Comparison of ENCODE assay signal across 27 cellular contexts in genomic region chr4:1755297-1755696, GRCh38. TPM values are rescaled to one million over a fixed set of nuclear protein-coding genes. Genes with fewer than 3 reads are reported as not detected.
"Had no signal": no experiment of that assay in that cellular context is flagged by ENCODE, and none has a peak within 500 bp of the region (broad histone marks: within the 10 kb centered on the region; RNA-seq: fewer than 3 reads in every experiment).

No MANE protein-coding gene starts in this region.

- H3K27ac ChIP-seq: brain microvascular endothelial cell, Peyer's patch had no signal

- H3K9me3 ChIP-seq: MG63, Peyer's patch had no signal

- H3K4me3 ChIP-seq: MG63, Peyer's patch had no signal

- H3K36me3 ChIP-seq: brain microvascular endothelial cell, MG63, Peyer's patch had no signal

- DNase-seq: activated CD4-positive, alpha-beta T cell treated with anti-CD3 and anti-CD28 coated beads, Interleukin-2, amount 10 ng/mL, durations not matched to agents 24 days and 14 days; activated CD4-positive, alpha-beta T cell treated with anti-CD3 and anti-CD28 coated beads, Interleukin-2, amount 50 U/mL, for 4 hours; activated CD8-positive, alpha-beta T cell treated with anti-CD3 and anti-CD28 coated beads for 36 hours; activated effector memory CD4-positive, alpha-beta T cell treated with anti-CD3 and anti-CD28 coated beads, Interleukin-2, amount 50 U/mL, for 16 hours; activated naive CD4-positive, alpha-beta T cell; activated naive CD4-positive, alpha-beta T cell treated with anti-CD3 and anti-CD28 coated beads, Interleukin-2, amount 50 U/mL, for 16 hours; activated naive CD8-positive, alpha-beta T cell treated with anti-CD3 and anti-CD28 coated beads for 36 hours; activated T-cell treated with anti-CD3 and anti-CD28 coated beads, Interleukin-2, amount 50 U/mL, for 1 hour; activated T-cell treated with anti-CD3 and anti-CD28 coated beads, Interleukin-2, amount 50 U/mL, for 72 hours; amniotic stem cell; aorta; brain microvascular endothelial cell; Kasumi-1; KG1; MG63; NCI-H1048; NCI-H1105 treated with DMSO at 0.1 percent for 48 hours; NCI-H1436 treated with DMSO at 0.1 percent for 48 hours; NCI-H1694 treated with DMSO at 0.1 percent for 48 hours; NCI-H2029; NCI-H345; NCI-H524 treated with DMSO at 0.1 percent for 48 hours; PC-3; Peyer's patch; Right ventricle myocardium superior; T1000 had no signal

- H3K27me3 ChIP-seq: brain microvascular endothelial cell, MG63, Peyer's patch had no signal

- ATAC-seq: activated CD8-positive, alpha-beta T cell treated with anti-CD3 and anti-CD28 coated beads for 36 hours; activated T-cell treated with anti-CD3 and anti-CD28 coated beads, Interleukin-2, amount 50 U/mL, for 72 hours; activated T-helper 17 cell treated with anti-CD3 and anti-CD28 coated beads, Interleukin-2, amount 50 U/mL, for 72 hours; PC-3 had no signal

RNA-seq across cellular contexts. Expression of gene FGFR3, which starts 37.8 kb away (rescaled TPM):
- total RNA-seq: activated naive CD8-positive, alpha-beta T cell treated with anti-CD3 and anti-CD28 coated beads for 36 hours had no signal
